9 cellular contexts compared by ENCODE assay signal in genomic region chr5:31193591-31194457, GRCh38. TPM values are rescaled to one million over a fixed set of nuclear protein-coding genes. Genes with fewer than 3 reads are reported as not detected.
A peak's percentile ranks its signal among the peaks of the same experiment; 100 is the strongest.
DNase-seq lines count a peak whose midpoint lies in the region; ATAC-seq lines count a peak whose summit lies in the region.
"Had no signal": no experiment of that assay in that cellular context is flagged by ENCODE, and none has a peak within 500 bp of the region (broad histone marks: within the 10 kb centered on the region; RNA-seq: fewer than 3 reads in every experiment).

CDH6 (plus strand) TSS chr5:31193686; CDS start chr5:31267474, 73,788 bp downstream.

- intact Hi-C loops in sciatic nerve (cut with DNase I) = no loop called here

- ATAC-seq in sciatic nerve (peak; percentile 57), HG02588 (IDR thresholded peaks at IDR 0.05; ENCODE audit: unreplicated experiment) (no peak), GM21576 (IDR thresholded peaks at IDR 0.05; ENCODE audit: unreplicated experiment) (no peak), HG02798 (IDR thresholded peaks at IDR 0.05; ENCODE audit: poor library complexity, unreplicated experiment) (no peak)

- peak; percentile 1 for DNase-seq in stimulated activated CD4-positive, alpha-beta T cell treated with anti-CD3 and anti-CD28 coated beads, Interleukin-4, amount 100 ng/mL, for 1 hour
- no peak for DNase-seq in stimulated activated CD4-positive, alpha-beta T cell treated with anti-CD3 and anti-CD28 coated beads, Interleukin-2, amount 100 ng/mL, for 48 hours
- DNase-seq in amygdala (lab: John Stamatoyannopoulos, UW) = peak in 45 of 56 donors; percentile 2 to 60 (median 31)
- peak; percentile 62 for DNase-seq in iPS DF 4.7 (ENCODE audit: extremely low read depth, low spot score)
- peak; percentile 66 for DNase-seq in sciatic nerve (ENCODE audit: low spot score)

RNA-seq across cellular contexts. Expression of gene CDH6, which starts in this region (rescaled TPM):
- 24.5 TPM for total RNA-seq in sciatic nerve
- total RNA-seq: activated CD8-positive, alpha-beta memory T cell treated with anti-CD3 and anti-CD28 coated beads for 36 hours had no signal

Comparison
In these comparisons a context has a peak if more than half of its experiments do, and no peak if none do; other contexts are left out.
1. DNase-seq: peak in stimulated activated CD4-positive, alpha-beta T cell treated with anti-CD3 and anti-CD28 coated beads, Interleukin-4, amount 100 ng/mL, for 1 hour (single experiment), amygdala (45 of 56), iPS DF 4.7 (single experiment) and sciatic nerve (single experiment); none in stimulated activated CD4-positive, alpha-beta T cell treated with anti-CD3 and anti-CD28 coated beads, Interleukin-2, amount 100 ng/mL, for 48 hours (0 of 2).